ENCODE assay signal across 2 cellular contexts in the genomic region with DNA sequence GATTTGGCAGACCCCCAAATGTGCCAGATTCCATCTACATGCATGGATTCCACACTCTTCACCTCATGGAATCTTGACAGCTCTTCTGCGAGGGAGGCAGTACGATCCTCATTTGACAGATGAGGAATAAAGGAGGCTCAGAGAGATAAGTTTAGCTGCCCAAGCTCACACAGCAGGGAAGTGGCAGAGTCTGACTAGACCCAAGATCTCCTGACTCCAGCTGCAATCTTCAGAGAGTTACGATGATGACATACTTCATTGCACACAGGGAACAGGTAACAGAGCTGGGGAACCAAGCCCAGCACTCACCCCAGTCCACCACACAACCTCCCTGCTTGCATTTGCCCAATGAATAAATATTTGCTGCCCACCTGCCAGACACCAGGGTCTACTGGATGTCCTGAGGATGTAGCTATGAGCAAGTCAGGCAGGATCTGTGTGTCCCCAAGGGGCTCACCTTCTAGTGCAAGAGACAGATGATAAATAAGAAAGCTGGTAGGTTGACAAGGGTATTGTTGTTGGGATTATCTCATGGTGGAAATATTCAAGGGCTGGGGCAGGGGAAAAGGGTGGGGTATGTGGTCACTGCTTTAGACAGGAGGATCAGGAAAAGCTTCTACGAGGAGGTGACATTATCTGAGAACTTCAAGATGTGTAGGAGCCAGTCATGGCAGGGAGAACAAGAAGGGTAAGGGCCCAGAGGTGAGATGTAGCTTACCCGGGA.
TF ChIP-seq lines count a peak whose summit lies in the region.

No MANE protein-coding gene starts in this region.

TF ChIP-seq in IMR-90, 13 proteins besides CTCF, POLR2A, EP300 and RAD21:
- TF ChIP-seq BHLHE40 (IDR thresholded peaks at IDR 0.05; ENCODE audit: low read depth, low read length) (no peak), FOS (IDR thresholded peaks at IDR 0.05; ENCODE audit: low read depth, low read length) (no peak), NFE2L2 (IDR thresholded peaks at IDR 0.05; ENCODE audit: low read depth, low read length) (no peak), SMC3 (IDR thresholded peaks at IDR 0.05; ENCODE audit: low read depth, low read length) (no peak), MAFK (IDR thresholded peaks at IDR 0.05; ENCODE audit: low read depth, low read length) (no peak), MAZ (IDR thresholded peaks at IDR 0.05; ENCODE audit: borderline replicate concordance, low read depth, low read length) (no peak), CEBPB (IDR thresholded peaks at IDR 0.05; ENCODE audit: low read depth, low read length) (no peak), CHD1 (IDR thresholded peaks at IDR 0.05; ENCODE audit: low read depth, low read length) (no peak), MXI1 (IDR thresholded peaks at IDR 0.05; ENCODE audit: borderline replicate concordance, low read depth, low read length) (no peak), RFX5 (IDR thresholded peaks at IDR 0.05; ENCODE audit: low read depth, low read length) (no peak), RCOR1 (IDR thresholded peaks at IDR 0.05; ENCODE audit: insufficient replicate concordance, low read length) (no peak)
- TF ChIP-seq, protein P1, sequence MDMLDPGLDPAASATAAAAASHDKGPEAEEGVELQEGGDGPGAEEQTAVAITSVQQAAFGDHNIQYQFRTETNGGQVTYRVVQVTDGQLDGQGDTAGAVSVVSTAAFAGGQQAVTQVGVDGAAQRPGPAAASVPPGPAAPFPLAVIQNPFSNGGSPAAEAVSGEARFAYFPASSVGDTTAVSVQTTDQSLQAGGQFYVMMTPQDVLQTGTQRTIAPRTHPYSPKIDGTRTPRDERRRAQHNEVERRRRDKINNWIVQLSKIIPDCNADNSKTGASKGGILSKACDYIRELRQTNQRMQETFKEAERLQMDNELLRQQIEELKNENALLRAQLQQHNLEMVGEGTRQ (IDR thresholded peaks at IDR 0.05; ENCODE audit: low read depth, low read length) = no peak
- TF ChIP-seq, protein P2, sequence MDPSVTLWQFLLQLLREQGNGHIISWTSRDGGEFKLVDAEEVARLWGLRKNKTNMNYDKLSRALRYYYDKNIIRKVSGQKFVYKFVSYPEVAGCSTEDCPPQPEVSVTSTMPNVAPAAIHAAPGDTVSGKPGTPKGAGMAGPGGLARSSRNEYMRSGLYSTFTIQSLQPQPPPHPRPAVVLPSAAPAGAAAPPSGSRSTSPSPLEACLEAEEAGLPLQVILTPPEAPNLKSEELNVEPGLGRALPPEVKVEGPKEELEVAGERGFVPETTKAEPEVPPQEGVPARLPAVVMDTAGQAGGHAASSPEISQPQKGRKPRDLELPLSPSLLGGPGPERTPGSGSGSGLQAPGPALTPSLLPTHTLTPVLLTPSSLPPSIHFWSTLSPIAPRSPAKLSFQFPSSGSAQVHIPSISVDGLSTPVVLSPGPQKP (IDR thresholded peaks at IDR 0.05; ENCODE audit: borderline replicate concordance, low read depth, low read length) = no peak

TF ChIP-seq in H1, 55 proteins besides CTCF, POLR2A, EP300 and RAD21:
- no peak for TF ChIP-seq YY1 (IDR thresholded peaks at IDR 0.05; ENCODE audit: low read depth, low read length)
- TF ChIP-seq SUZ12 (IDR thresholded peaks at IDR 0.05; ENCODE audit: low read length) = no peak
